ENCODE assay signal across 8 cellular contexts in genomic region chr9:95516736-95517558, GRCh38. TPM values are rescaled to one million over a fixed set of nuclear protein-coding genes. Genes with fewer than 3 reads are reported as not detected.
DNase-seq lines count a peak whose midpoint lies in the region; ATAC-seq, FAIRE-seq and TF ChIP-seq lines count a peak whose summit lies in the region.

PTCH1 (minus strand) TSS chr9:95516971.

- H3K27ac ChIP-seq in foreskin keratinocyte, result no peak within 1 kb of the TSS
- H3K27ac ChIP-seq in neural cell (ENCODE audit: low read length), result peak within 1 kb of the TSS; percentile 92
- H3K27ac ChIP-seq in aorta (ENCODE audit: low read depth in 1 of 2, low read length in 2 of 2), result no peak within 1 kb of the TSS

- intact Hi-C loops in aorta (cut with DNase I), result loop anchor here (10.0 kb wide), 3 partner anchors 108 to 358 kb away; partner anchors contain the start of gene ERCC6L2 (in 1 of the 2)

- peaks cover 3% of the 10 kb centered on the region for H3K4me1 ChIP-seq in foreskin keratinocyte
- no peaks in the 10 kb centered on the region for H3K4me1 ChIP-seq in aorta (ENCODE audit: control insufficient read depth in 1 of 2, insufficient read depth in 2 of 2, low read length in 2 of 2)

- no peak for TF ChIP-seq POLR2A in NB4 (IDR thresholded peaks at IDR 0.05; ENCODE audit: extremely low read depth, insufficient read length)

- H3K4me3 ChIP-seq in NB4 (ENCODE audit: low read depth, low read length) (peak within 1 kb of the TSS; percentile 44), neural cell (ENCODE audit: low read length) (peak within 1 kb of the TSS; percentile 98), aorta (ENCODE audit: low read length in 2 of 2) (peak within 1 kb of the TSS; percentile 30 to 40)

- peaks cover 35% of the 10 kb centered on the region for H3K79me2 ChIP-seq in neural cell (replicated peaks; ENCODE audit: insufficient read depth, low read length)

- TF ChIP-seq RAD21 in neural cell (conservative IDR thresholded peaks at IDR 0.05), result no peak

- H3K9me2 ChIP-seq in neural cell (ENCODE audit: insufficient read depth, low read length), result no peaks in the 10 kb centered on the region

- FAIRE-seq in D721Med (lab: Jason Lieb, UNC), result no peak

- TF ChIP-seq EP300 in neural cell (conservative IDR thresholded peaks at IDR 0.05; ENCODE audit: poor library complexity, severe bottlenecking), result no peak

- H3K4me2 ChIP-seq in neural cell (ENCODE audit: low read length), result peak within 1 kb of the TSS; percentile 85

- peak within 1 kb of the TSS; percentile 89 for H3K9ac ChIP-seq in neural cell (ENCODE audit: low read length)

- H4K20me1 ChIP-seq in neural cell (ENCODE audit: insufficient read depth), result no peaks in the 10 kb centered on the region

- no peaks in the 10 kb centered on the region for H3K36me3 ChIP-seq in neural cell (ENCODE audit: insufficient read depth, low read length)
- H3K36me3 ChIP-seq in aorta (ENCODE audit: control insufficient read depth in 1 of 2, insufficient read depth in 2 of 2, low read length in 1 of 2), result no peaks in the 10 kb centered on the region

- H3K9me3 ChIP-seq in neural cell (ENCODE audit: low read length) (no peaks in the 10 kb centered on the region), aorta (ENCODE audit: control insufficient read depth, low read length) (no peaks in the 10 kb centered on the region)

- no peaks in the 10 kb centered on the region for H3F3A ChIP-seq in neural cell (ENCODE audit: insufficient read depth, low read length, poor library complexity, severe bottlenecking)

- TF ChIP-seq CTCF in D721Med (IDR thresholded peaks at IDR 0.05; ENCODE audit: insufficient read depth, missing control alignments) (no peak), NB4 (IDR thresholded peaks at IDR 0.05; ENCODE audit: low read depth, low read length) (no peak), foreskin keratinocyte (conservative IDR thresholded peaks at IDR 0.05) (no peak), neural cell (IDR thresholded peaks at IDR 0.05; ENCODE audit: poor library complexity, severe bottlenecking) (no peak)

- H3K27me3 ChIP-seq in foreskin keratinocyte (no peaks in the 10 kb centered on the region), neural cell (ENCODE audit: insufficient read depth, low read depth, low read length) (peaks cover 32% of the 10 kb centered on the region), aorta (ENCODE audit: control insufficient read depth in 1 of 2, insufficient read depth in 2 of 2, low read length in 1 of 2) (no peaks in the 10 kb centered on the region)

- peak; percentile 35 for DNase-seq in D721Med (ENCODE audit: insufficient read length, low spot score)
- peak; percentile 43 for DNase-seq in NB4 (ENCODE audit: low read depth)
- DNase-seq in activated gamma-delta T cell treated with Interleukin-2 at 50 U/mL for 16 hours, result peak; percentile 24
- DNase-seq in foreskin keratinocyte, result peak in 1 of 2 donors; percentile 54
- DNase-seq in aorta, result peak in 1 of 2 donors; percentile 56
- no peak for DNase-seq in inferior parietal cortex (ENCODE audit: extremely low spot score)

- peak; percentile 67 for ATAC-seq in foreskin keratinocyte
- ATAC-seq in aorta (ENCODE audit: low FRiP score), result peak; percentile 78
- no peak for ATAC-seq in HG03135 (IDR thresholded peaks at IDR 0.05; ENCODE audit: unreplicated experiment)

- peak within 1 kb of the TSS; percentile 71 for H2AFZ ChIP-seq in neural cell (ENCODE audit: low read depth, low read length)

- 11% methylated on average over 57 to 64 of the region's 64 CpGs for WGBS in aorta, 2 donors

TF ChIP-seq in neural cell, 6 proteins besides CTCF, POLR2A, EP300 and RAD21:
- peak; percentile 85 for TF ChIP-seq MXI1 (conservative IDR thresholded peaks at IDR 0.05; ENCODE audit: poor library complexity, severe bottlenecking)
- peak; percentile 19 for TF ChIP-seq POLR2AphosphoS5 (IDR thresholded peaks at IDR 0.05)
- peak; percentile 31 for TF ChIP-seq TAF1 (IDR thresholded peaks at IDR 0.05; ENCODE audit: low read depth)
- peak; percentile 9 for TF ChIP-seq SMC3 (conservative IDR thresholded peaks at IDR 0.05; ENCODE audit: poor library complexity)
- no peak for TF ChIP-seq EZH2 (IDR thresholded peaks at IDR 0.05; ENCODE audit: borderline replicate concordance, insufficient read depth, low read length, poor library complexity, severe bottlenecking)
- TF ChIP-seq REST (IDR thresholded peaks at IDR 0.05; ENCODE audit: borderline replicate concordance), result peak; percentile 62

RNA-seq across cellular contexts. Expression of gene PTCH1, which starts in this region (rescaled TPM):
- total RNA-seq in foreskin keratinocyte (3.3 and 3.7 TPM in 2 replicates), aorta (10 to 100 TPM in 1 of 2 donors, 1 to 10 TPM in 1; 9.0 to 36.0 TPM)
- polyA plus RNA-seq in foreskin keratinocyte (0.74 and 0.91 TPM in 2 replicates), neural cell (15.6 and 20.0 TPM in 2 replicates), aorta (10 to 100 TPM in 1 of 2 donors, 1 to 10 TPM in 1; 5.1 to 11.0 TPM)
- polyA minus RNA-seq in neural cell, result 32.9 and 53.0 TPM in 2 replicates

Comparison
In these comparisons a context has a peak if more than half of its experiments do, and no peak if none do; other contexts are left out.
1. H3K4me3 ChIP-seq: peak in every context shown above with its lines; median percentile 98 in neural cell; 44 in NB4; 35 in aorta.